8 cellular contexts compared by ENCODE assay signal in genomic region chr4:152535236-152535902, GRCh38. TPM values are rescaled to one million over a fixed set of nuclear protein-coding genes. Genes with fewer than 3 reads are reported as not detected.
DNase-seq lines count a peak whose midpoint lies in the region; ATAC-seq and TF ChIP-seq lines count a peak whose summit lies in the region.

No MANE protein-coding gene starts in this region.

- H3K4me3 ChIP-seq in prostate gland, result peak overlapping the region; percentile 84 to 87

- no peaks in the 10 kb centered on the region for H3K9me3 Mint-ChIP-seq in activated T-cell treated with anti-CD3 and anti-CD28 coated beads, Interleukin-2, amount 50 U/mL, for 4 hours

- intact Hi-C loops in prostate gland (cut with DNase I), result loop anchor here (10.0 kb wide), 1 partner anchor 239 kb away; the partner anchor contains the start of genes ARFIP1 and TIGD4

- peaks cover 18% of the 10 kb centered on the region for H3K36me3 Mint-ChIP-seq in activated T-cell treated with anti-CD3 and anti-CD28 coated beads, Interleukin-2, amount 50 U/mL, for 4 hours (ENCODE audit: insufficient read depth)

- TF ChIP-seq POLR2A in prostate gland (IDR thresholded peaks at IDR 0.05), result no peak

- peaks cover 7% of the 10 kb centered on the region for H3K4me1 ChIP-seq in foreskin keratinocyte
- peaks cover 6% of the 10 kb centered on the region for H3K4me1 ChIP-seq in prostate gland (replicated peaks)

- no peaks in the 10 kb centered on the region for H3K27me3 Mint-ChIP-seq in activated T-cell treated with anti-CD3 and anti-CD28 coated beads, Interleukin-2, amount 50 U/mL, for 4 hours (ENCODE audit: low read depth)

- ATAC-seq in GM19372 (IDR thresholded peaks at IDR 0.05; ENCODE audit: low read depth, unreplicated experiment) (peak; percentile 16), HG03442 (IDR thresholded peaks at IDR 0.05; ENCODE audit: unreplicated experiment) (peak; percentile 4), foreskin keratinocyte (peak; percentile 24)
- peak; percentile 5 to 8 for ATAC-seq in activated T-cell treated with anti-CD3 and anti-CD28 coated beads, Interleukin-2, amount 50 U/mL, for 4 hours

- no peaks in the 10 kb centered on the region for H3K27me3 ChIP-seq in foreskin keratinocyte
- H3K27me3 ChIP-seq in prostate gland (replicated peaks; ENCODE audit: insufficient read depth), result no peaks in the 10 kb centered on the region

- TF ChIP-seq CTCF in foreskin keratinocyte (conservative IDR thresholded peaks at IDR 0.05) (no peak), prostate gland (IDR thresholded peaks at IDR 0.05) (no peak)

- H3K9me3 ChIP-seq in prostate gland, result no peaks in the 10 kb centered on the region

- DNase-seq in AG20443 (ENCODE audit: low spot score) (peak; percentile 26), foreskin keratinocyte (no peak), prostate gland (ENCODE audit: low spot score) (no peak), GM19240 (ENCODE audit: insufficient read length, low spot score) (no peak), HPDE6-E6E7 (ENCODE audit: extremely low spot score) (no peak)
- no peak for DNase-seq in activated T-cell treated with anti-CD3 and anti-CD28 coated beads, Interleukin-2, amount 50 U/mL, for 4 hours

- peak overlapping the region; percentile 95 for H3K4me3 Mint-ChIP-seq in activated T-cell treated with anti-CD3 and anti-CD28 coated beads, Interleukin-2, amount 50 U/mL, for 4 hours

- H3K4me1 Mint-ChIP-seq in activated T-cell treated with anti-CD3 and anti-CD28 coated beads, Interleukin-2, amount 50 U/mL, for 4 hours (ENCODE audit: low read depth), result peaks cover 67% of the 10 kb centered on the region

- H3K27ac ChIP-seq in foreskin keratinocyte, result peak overlapping the region; percentile 58
- H3K27ac ChIP-seq in prostate gland, result peak overlapping the region; percentile 80 to 86

- WGBS in prostate gland, result under 1% methylated on average over 60 of the region's 70 CpGs

- H3K36me3 ChIP-seq in prostate gland, result no peaks in the 10 kb centered on the region

RNA-seq across cellular contexts. Expression of gene FBXW7, which starts 0.5 kb away (rescaled TPM):
- total RNA-seq in activated T-cell treated with anti-CD3 and anti-CD28 coated beads, Interleukin-2, amount 50 U/mL, for 4 hours, result 10 to 100 TPM; 38.8 to 41.4 (median 39.1) TPM
- total RNA-seq in foreskin keratinocyte (39.3 and 41.0 TPM in 2 replicates), prostate gland (10 to 100 TPM; 21.8 to 24.9 TPM)
- polyA plus RNA-seq in foreskin keratinocyte, result 6.6 and 7.2 TPM in 2 replicates
